16 cellular contexts compared by ENCODE assay signal in genomic region chr18:22471546-22472131, GRCh38. TPM values are rescaled to one million over a fixed set of nuclear protein-coding genes. Genes with fewer than 3 reads are reported as not detected.
DNase-seq lines count a peak whose midpoint lies in the region; ATAC-seq and TF ChIP-seq lines count a peak whose summit lies in the region.
"Had no signal": no experiment of that assay in that cellular context is flagged by ENCODE, and none has a peak within 500 bp of the region (broad histone marks: within the 10 kb centered on the region; RNA-seq: fewer than 3 reads in every experiment).

No MANE protein-coding gene starts in this region.

- H3K14ac ChIP-seq in IMR-90 (replicated peaks; ENCODE audit: low read depth, low read length), result peak overlapping the region; percentile 78; the same call in 1 of the 2 replicates

- H3K36me3 ChIP-seq in IMR-90 (ENCODE audit: control insufficient read depth, insufficient read depth, low read length) (no peaks in the 10 kb centered on the region), esophagus muscularis mucosa (no peaks in the 10 kb centered on the region), thyroid gland (no peaks in the 10 kb centered on the region)

- no peak for TF ChIP-seq POLR2A in IMR-90 (IDR thresholded peaks at IDR 0.05; ENCODE audit: low read depth, low read length)
- no peak for TF ChIP-seq POLR2A in esophagus muscularis mucosa (IDR thresholded peaks at IDR 0.05; ENCODE audit: low read depth)
- no peak for TF ChIP-seq POLR2A in thyroid gland (IDR thresholded peaks at IDR 0.05)

- H2BK15ac ChIP-seq in IMR-90 (ENCODE audit: low read depth, low read length), result peak overlapping the region; percentile 87; the same call in 2 of the 3 replicates

- peak; percentile 6; the same call in 1 of the 2 replicates for ATAC-seq in IMR-90 (ENCODE audit: low read depth)
- peak; percentile 41 for ATAC-seq in left lobe of liver
- no peak for ATAC-seq in GM21360 (IDR thresholded peaks at IDR 0.05; ENCODE audit: unreplicated experiment)
- ATAC-seq in GM18502 (IDR thresholded peaks at IDR 0.05; ENCODE audit: poor library complexity, unreplicated experiment), result no peak
- ATAC-seq: activated naive CD4-positive, alpha-beta T cell treated with anti-CD3 and anti-CD28 coated beads, Interleukin-2, amount 50 U/mL, for 72 hours; GM12878; HCT116 had no signal

- WGBS in IMR-90 (ENCODE audit: extremely low coverage in 2 of 2, insufficient read length in 1 of 2), 2 experiments, result no CpG with 5 or more reads among the region's 8 CpGs
- WGBS in esophagus muscularis mucosa, result 49% methylated on average over 8 of the region's 8 CpGs
- 50 to 54% methylated on average over 8 of the region's 8 CpGs for WGBS in thyroid gland, 2 donors

- CTCF ChIA-PET in IMR-90 (lab: Yijun Ruan, JAX), result no interaction called here

- H3K4me2 ChIP-seq in IMR-90 (ENCODE audit: low read depth, low read length), result no peak overlapping the region
- H3K4me2 ChIP-seq: PC-9 had no signal

- H4K20me1 ChIP-seq in IMR-90 (ENCODE audit: insufficient read depth, low read length), result no peaks in the 10 kb centered on the region

- no peak overlapping the region for H3K9ac ChIP-seq in IMR-90 (ENCODE audit: low read depth, low read length)

- 0 out of 2 replicates have a peak, but pooled peaks have one; percentile 9 for TF ChIP-seq RAD21 in IMR-90 (IDR thresholded peaks at IDR 0.05; ENCODE audit: low read length)

- POLR2A ChIA-PET in IMR-90 (lab: Charles Lee; ENCODE audit: unreplicated experiment), result no interaction called here

- peak overlapping the region; percentile 8; the same call in 1 of the 2 replicates for H3K27ac ChIP-seq in IMR-90 (ENCODE audit: insufficient read depth, low read length)
- no peak overlapping the region for H3K27ac ChIP-seq in esophagus muscularis mucosa (replicated peaks in 1 of 4)
- peak overlapping the region; percentile 70 to 94 (median 86) for H3K27ac ChIP-seq in thyroid gland
- H3K27ac ChIP-seq: PC-9 had no signal

- H4K91ac ChIP-seq in IMR-90 (ENCODE audit: insufficient read depth, low read depth, low read length), result peak overlapping the region; percentile 89

- peak overlapping the region; percentile 3 for H2BK5ac ChIP-seq in IMR-90 (ENCODE audit: low read depth, low read length, poor library complexity, severe bottlenecking)

- peaks cover 18% of the 10 kb centered on the region for H3K9me1 ChIP-seq in IMR-90 (ENCODE audit: insufficient read depth, low read length)

- H3K79me1 ChIP-seq in IMR-90 (ENCODE audit: low read depth in 1 of 2, low read length in 2 of 2), result no peaks in the 10 kb centered on the region

- H2AK5ac ChIP-seq in IMR-90 (ENCODE audit: low read depth, low read length), result peak overlapping the region; percentile 92; the same call in 1 of the 2 replicates

- peaks cover 6% of the 10 kb centered on the region for H3K9me3 ChIP-seq in IMR-90 (ENCODE audit: control insufficient read depth, insufficient read depth, low read length)
- no peaks in the 10 kb centered on the region for H3K9me3 ChIP-seq in esophagus muscularis mucosa
- no peaks in the 10 kb centered on the region for H3K9me3 ChIP-seq in thyroid gland

- H4K5ac ChIP-seq in IMR-90 (ENCODE audit: low read depth, low read length), result peak overlapping the region; percentile 25

- DNase-seq in IMR-90, result peak; percentile 64
- peak; percentile 86 for DNase-seq in esophagus muscularis mucosa (ENCODE audit: extremely low spot score)
- no peak for DNase-seq in left lobe of liver (ENCODE audit: low spot score)
- DNase-seq in thyroid gland, result peak; percentile 38 to 59
- DNase-seq in NOMO-1 treated with DMSO at 0.1 percent for 48 hours (lab: John Stamatoyannopoulos, UW; ENCODE audit: unreplicated experiment), result no peak
- no peak for DNase-seq in NCI-H1048 (lab: John Stamatoyannopoulos, UW)
- DNase-seq: effector CD8-positive, alpha-beta T cell; KBM-7; NCI-H2171; PC-9; T-helper 9 cell had no signal

- intact Hi-C loops in IMR-90 (cut with micrococcal nuclease) (no loop called here), esophagus muscularis mucosa (cut with DNase I) (no loop called here), thyroid gland (cut with DNase I) (no loop called here)

- H2BK120ac ChIP-seq in IMR-90 (ENCODE audit: low read depth, low read length), result peak overlapping the region; percentile 86

- TF ChIP-seq EP300 in esophagus muscularis mucosa (IDR thresholded peaks at IDR 0.05), result no peak

- H2AK9ac ChIP-seq in IMR-90 (replicated peaks; ENCODE audit: low read depth, low read length, poor library complexity), result peak overlapping the region; percentile 93

- dilution Hi-C loops in IMR-90 (cut with HindIII; ENCODE audit: low sequenced_read_pairs, unreplicated experiment), result no loop called here

- BruUV-seq in IMR-90 (replicated peaks; lab: Mats Ljungman, UMichigan), result no TSS peak

- H3K4me1 ChIP-seq in IMR-90 (ENCODE audit: control insufficient read depth, insufficient read depth, low read length) (peaks cover 33% of the 10 kb centered on the region), esophagus muscularis mucosa (peaks cover 39 to 44% (median 42%) of the 10 kb centered on the region in 4 donors), thyroid gland (peaks cover 55 to 72% of the 10 kb centered on the region in 2 donors)

- in situ Hi-C loops in IMR-90 (cut with MboI; ENCODE audit: low sequenced_read_pairs), result no loop called here

- peak overlapping the region; percentile 81 for H2BK20ac ChIP-seq in IMR-90 (ENCODE audit: low read depth, low read length)

- peak overlapping the region; percentile 57 for H3K23ac ChIP-seq in IMR-90 (ENCODE audit: low read depth, low read length)

- TF ChIP-seq CTCF in IMR-90 (conservative IDR thresholded peaks at IDR 0.05; ENCODE audit: low read depth, low read length) (no peak), esophagus muscularis mucosa (IDR thresholded peaks at IDR 0.05) (no peak), thyroid gland (IDR thresholded peaks at IDR 0.05) (no peak)

- no peak overlapping the region for H3K56ac ChIP-seq in IMR-90 (ENCODE audit: extremely low read depth, insufficient read depth, low read length)

- H3K27me3 ChIP-seq in IMR-90 (ENCODE audit: control insufficient read depth, insufficient read depth, low read length) (no peaks in the 10 kb centered on the region), esophagus muscularis mucosa (no peaks in the 10 kb centered on the region), thyroid gland (no peaks in the 10 kb centered on the region)

- H4K8ac ChIP-seq in IMR-90 (ENCODE audit: low read depth in 2 of 2, low read length in 2 of 2), result peak overlapping the region; percentile 59 to 81; a peak in 2 of 4 replicates

- H3K4ac ChIP-seq in IMR-90 (ENCODE audit: low read depth, low read length), result peak overlapping the region; percentile 89

- H3K4me3 ChIP-seq in IMR-90 (ENCODE audit: insufficient read depth, low read depth, low read length), result no peak overlapping the region
- H3K4me3 ChIP-seq in esophagus muscularis mucosa, result no peak overlapping the region
- H3K4me3 ChIP-seq in thyroid gland (replicated peaks in 1 of 3), result no peak overlapping the region
- H3K4me3 ChIP-seq: GM12878, PC-9 had no signal

- H2AFZ ChIP-seq in IMR-90 (replicated peaks; ENCODE audit: low read length, poor library complexity), result peak overlapping the region; percentile 77
- H2AFZ ChIP-seq: PC-9 had no signal

- peak overlapping the region; percentile 31 for H3K18ac ChIP-seq in IMR-90 (ENCODE audit: low read depth, low read length)

TF ChIP-seq in IMR-90, 13 proteins besides CTCF, POLR2A, EP300 and RAD21:
- TF ChIP-seq NFE2L2 (IDR thresholded peaks at IDR 0.05; ENCODE audit: low read depth, low read length) (no peak), RCOR1 (IDR thresholded peaks at IDR 0.05; ENCODE audit: insufficient replicate concordance, low read length) (no peak), RFX5 (IDR thresholded peaks at IDR 0.05; ENCODE audit: low read depth, low read length) (no peak), ELK1 (IDR thresholded peaks at IDR 0.05; ENCODE audit: borderline replicate concordance, low read depth, low read length) (no peak), MAFK (IDR thresholded peaks at IDR 0.05; ENCODE audit: low read depth, low read length) (no peak; the same call in 1 of the 2 replicates), CHD1 (IDR thresholded peaks at IDR 0.05; ENCODE audit: low read depth, low read length) (no peak), SMC3 (IDR thresholded peaks at IDR 0.05; ENCODE audit: low read depth, low read length) (no peak), MXI1 (IDR thresholded peaks at IDR 0.05; ENCODE audit: borderline replicate concordance, low read depth, low read length) (0 out of 2 replicates have a peak, but pooled peaks have one; percentile 18), FOS (IDR thresholded peaks at IDR 0.05; ENCODE audit: low read depth, low read length) (0 out of 2 replicates have a peak, but pooled peaks have one; percentile 18), BHLHE40 (IDR thresholded peaks at IDR 0.05; ENCODE audit: low read depth, low read length) (peak; percentile 43; the same call in 1 of the 2 replicates), CEBPB (IDR thresholded peaks at IDR 0.05; ENCODE audit: low read depth, low read length) (no peak), MAZ (IDR thresholded peaks at IDR 0.05; ENCODE audit: borderline replicate concordance, low read depth, low read length) (no peak), USF2 (IDR thresholded peaks at IDR 0.05; ENCODE audit: low read depth, low read length) (0 out of 2 replicates have a peak, but pooled peaks have one; percentile 1)

RNA-seq across cellular contexts. Expression of gene CTAGE1, which starts 53.9 kb away (rescaled TPM):
- total RNA-seq in IMR-90 (2012; rRNA removed) (under 0.01 TPM in 1 of 2 replicates, not detected in the other), esophagus muscularis mucosa (not detected), left lobe of liver (not detected), thyroid gland (not detected)
- polyA plus RNA-seq in IMR-90 (2012; rRNA removed), result 0.09 and 0.10 TPM in 2 replicates
- 0.03 TPM in 1 of 2 replicates, not detected in the other for polyA plus RNA-seq in IMR-90 (2012; cell fraction: cytosol; rRNA removed)
- polyA plus RNA-seq in IMR-90 (2012; cell fraction: nucleus; rRNA removed; ENCODE audit: low replicate concordance), result 0.06 TPM in 1 of 2 replicates, not detected in the other
- total RNA-seq: activated naive CD4-positive, alpha-beta T cell treated with anti-CD3 and anti-CD28 coated beads, Interleukin-2, amount 50 U/mL, for 72 hours; GM12878; PC-9 had no signal

Comparison
In these comparisons a context has a peak if more than half of its experiments do, and no peak if none do; other contexts are left out.
1. ATAC-seq: peak in IMR-90 (single experiment) and left lobe of liver (single experiment); none in GM21360 (single experiment) and GM18502 (single experiment).
2. DNase-seq: peak in IMR-90 (single experiment), esophagus muscularis mucosa (single experiment) and thyroid gland (2 of 2); none in left lobe of liver (single experiment), NOMO-1 treated with DMSO at 0.1 percent for 48 hours (single experiment) and NCI-H1048 (single experiment).
3. H3K27ac ChIP-seq: peak in IMR-90 (single experiment) and thyroid gland (3 of 3); none in esophagus muscularis mucosa (0 of 4).